11 cellular contexts compared by ENCODE assay signal in the genomic region with DNA sequence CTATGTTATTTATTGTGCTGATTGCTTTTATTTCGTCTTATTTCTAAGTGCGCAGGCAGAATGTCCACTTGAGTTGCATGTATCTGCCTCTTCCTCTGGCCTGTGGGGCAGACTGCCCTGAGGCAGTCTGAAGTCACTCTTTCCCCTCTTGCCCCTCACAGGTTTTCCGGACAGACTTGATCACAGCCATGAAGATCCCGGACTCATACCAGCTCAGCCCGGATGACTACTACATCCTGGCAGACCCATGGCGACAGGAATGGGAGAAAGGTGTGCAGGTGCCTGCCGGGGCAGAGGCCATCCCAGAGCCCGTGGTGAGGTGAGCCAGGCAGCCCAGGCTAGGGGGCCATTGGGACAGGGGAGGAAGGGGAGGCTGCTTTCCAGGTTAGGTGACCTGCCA. TPM values are rescaled to one million over a fixed set of nuclear protein-coding genes. Genes with fewer than 3 reads are reported as not detected.
DNase-seq lines count a peak whose midpoint lies in the region; ATAC-seq, FAIRE-seq and TF ChIP-seq lines count a peak whose summit lies in the region.
"Had no signal": no experiment of that assay in that cellular context is flagged by ENCODE, and none has a peak within 500 bp of the region (broad histone marks: within the 10 kb centered on the region; RNA-seq: fewer than 3 reads in every experiment).

No MANE protein-coding gene starts in this region.

- no peak for FAIRE-seq in A549 (lab: Jason Lieb, UNC)

- TF ChIP-seq RAD21 in A549 (conservative IDR thresholded peaks at IDR 0.05 in 1 of 2, IDR thresholded peaks at IDR 0.05 in 1 of 2), result no peak

- no peak for TF ChIP-seq POLR2A in A549 (IDR thresholded peaks at IDR 0.05; ENCODE audit: low read length)

- POLR2A ChIA-PET in A549 (lab: Yijun Ruan, JAX), result no interaction called here

- H3K4me1 ChIP-seq in A549, result peaks cover 91% of the 10 kb centered on the region

- peak overlapping the region in 3 of 6 donors; percentile 62 to 93 (median 74) for H3K27ac Mint-ChIP-seq in naive B cell

- H3K4me3 Mint-ChIP-seq in naive B cell, result peak overlapping the region in 5 of 8 donors; percentile 2 to 17 (median 7)
- H3K4me3 Mint-ChIP-seq: neural crest cell, T-cell had no signal

- DNase-seq in A549 (ENCODE audit: low read depth in 1 of 2, low spot score in 1 of 2) (no peak), HPDE6-E6E7 (ENCODE audit: extremely low spot score) (peak; percentile 48), astrocyte of the spinal cord (ENCODE audit: low read depth, low spot score) (peak; percentile 24), naive B cell (no peak), GF-D8 (lab: John Stamatoyannopoulos, UW) (no peak), G401 (ENCODE audit: low spot score) (no peak)
- no peak for DNase-seq in stimulated activated CD4-positive, alpha-beta T cell treated with anti-CD3 and anti-CD28 coated beads, Interleukin-2, amount 100 ng/mL, for 48 hours
- DNase-seq: KBM-7, T-cell had no signal

- H3K27ac ChIP-seq in A549, result peak overlapping the region; percentile 46 to 88; a peak in 5 of 6 replicates

- H3K27me3 Mint-ChIP-seq in naive B cell, result no peaks in the 10 kb centered on the region
- H3K27me3 Mint-ChIP-seq: T-cell had no signal

- TF ChIP-seq CTCF in A549 (IDR thresholded peaks at IDR 0.05), result no peak
- TF ChIP-seq CTCF in astrocyte of the spinal cord (IDR thresholded peaks at IDR 0.05; ENCODE audit: low read depth, low read length), result no peak

- peaks cover 5 to 13% of the 10 kb centered on the region in 2 donors for H3K36me3 Mint-ChIP-seq in naive B cell

- peaks cover 75 to 95% (median 90%) of the 10 kb centered on the region in 3 donors for H3K4me1 Mint-ChIP-seq in naive B cell

- TF ChIP-seq EP300 in A549 (IDR thresholded peaks at IDR 0.05), result no peak

- in situ Hi-C loops in astrocyte of the spinal cord (cut with HindIII; ENCODE audit: low sequenced_read_pairs) (no loop called here), G401 (cut with HindIII; ENCODE audit: low sequenced_read_pairs) (no loop called here)

- H3K9me3 Mint-ChIP-seq in naive B cell, result no peaks in the 10 kb centered on the region
- H3K9me3 Mint-ChIP-seq: neural crest cell, T-cell had no signal

- H3K9me3 ChIP-seq in A549, result no peaks in the 10 kb centered on the region

- WGBS in A549 (ENCODE audit: missing lambda C conversion rate), result 77% methylated on average over 8 of the region's 8 CpGs

- peak overlapping the region; percentile 37 for H3K4me2 ChIP-seq in A549

- CTCF ChIA-PET in A549 (lab: Yijun Ruan, JAX), result interaction anchor here (1.5 to 2.7 kb wide), 3 partner anchors 9 to 248 kb away, joined by 3 to 8 read pairs (median 5); no protein-coding TSS in a partner anchor

- ATAC-seq in A549 (no peak), naive B cell (ENCODE audit: low read depth in 2 of 2) (no peak), HG03565 (IDR thresholded peaks at IDR 0.05; ENCODE audit: unreplicated experiment) (no peak)
- ATAC-seq: T-cell had no signal

- H3K4me3 ChIP-seq in A549 (no peak overlapping the region), astrocyte of the spinal cord (ENCODE audit: low read depth, low read length) (no peak overlapping the region)

TF ChIP-seq in A549, 52 proteins besides CTCF, POLR2A, EP300 and RAD21:
- TF ChIP-seq KDM1A (IDR thresholded peaks at IDR 0.05; ENCODE audit: low read depth), result no peak
- no peak for TF ChIP-seq HOXB13 (CRISPR knock-in tag; IDR thresholded peaks at IDR 0.05; ENCODE audit: low read depth)
- no peak for TF ChIP-seq MAX (IDR thresholded peaks at IDR 0.05)
- TF ChIP-seq TFCP2L1 (CRISPR knock-in tag; IDR thresholded peaks at IDR 0.05), result no peak
- no peak for TF ChIP-seq GATA3 (IDR thresholded peaks at IDR 0.05; ENCODE audit: borderline replicate concordance)
- TF ChIP-seq JUN (IDR thresholded peaks at IDR 0.05), result no peak
- TF ChIP-seq, protein P1, sequence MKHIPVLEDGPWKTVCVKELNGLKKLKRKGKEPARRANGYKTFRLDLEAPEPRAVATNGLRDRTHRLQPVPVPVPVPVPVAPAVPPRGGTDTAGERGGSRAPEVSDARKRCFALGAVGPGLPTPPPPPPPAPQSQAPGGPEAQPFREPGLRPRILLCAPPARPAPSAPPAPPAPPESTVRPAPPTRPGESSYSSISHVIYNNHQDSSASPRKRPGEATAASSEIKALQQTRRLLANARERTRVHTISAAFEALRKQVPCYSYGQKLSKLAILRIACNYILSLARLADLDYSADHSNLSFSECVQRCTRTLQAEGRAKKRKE (CRISPR knock-in tag; IDR thresholded peaks at IDR 0.05; ENCODE audit: low read depth), result no peak
- TF ChIP-seq FOSB (CRISPR knock-in tag; IDR thresholded peaks at IDR 0.05), result no peak
- no peak for TF ChIP-seq SREBF2 (IDR thresholded peaks at IDR 0.05)
- no peak for TF ChIP-seq ZSCAN20 (CRISPR knock-in tag; IDR thresholded peaks at IDR 0.05)
- no peak for TF ChIP-seq HDAC2 (IDR thresholded peaks at IDR 0.05)
- TF ChIP-seq, protein P2, sequence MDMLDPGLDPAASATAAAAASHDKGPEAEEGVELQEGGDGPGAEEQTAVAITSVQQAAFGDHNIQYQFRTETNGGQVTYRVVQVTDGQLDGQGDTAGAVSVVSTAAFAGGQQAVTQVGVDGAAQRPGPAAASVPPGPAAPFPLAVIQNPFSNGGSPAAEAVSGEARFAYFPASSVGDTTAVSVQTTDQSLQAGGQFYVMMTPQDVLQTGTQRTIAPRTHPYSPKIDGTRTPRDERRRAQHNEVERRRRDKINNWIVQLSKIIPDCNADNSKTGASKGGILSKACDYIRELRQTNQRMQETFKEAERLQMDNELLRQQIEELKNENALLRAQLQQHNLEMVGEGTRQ (IDR thresholded peaks at IDR 0.05), result no peak
TF ChIP-seq in A549: peak in this region for 0.

RNA-seq across cellular contexts. Expression of gene JADE2, which starts 26.4 kb away (rescaled TPM):
- polyA plus RNA-seq in A549 (2011; rRNA removed), result 21.7 and 24.0 TPM in 2 replicates
- 21.2 and 29.1 TPM in 2 replicates for polyA plus RNA-seq in A549 (2012; cell fraction: cytosol; rRNA removed)
- 30.8 and 36.0 TPM in 2 replicates for polyA plus RNA-seq in A549 (2012; cell fraction: nucleus; rRNA removed)
- 23.7 to 27.1 TPM (median 27.0 TPM) in 3 replicates for polyA plus RNA-seq in A549 (2017; fragmentation: RNase III; extraction: RNeasy Plus Mini Kit Qiagen cat#74134 plus additional on column Dnase treatment)
- 48.2 and 50.5 TPM in 2 replicates for polyA minus RNA-seq in A549 (2011; rRNA and poly(A)+ RNA removed)
- polyA plus RNA-seq in naive B cell (ENCODE audit: low read depth in 6 of 6), result 10 to 100 TPM in 5 of 6 donors, 1 to 10 TPM in 1; 7.1 to 47.1 (median 27.1) TPM
- total RNA-seq in G401 (2014; rRNA removed; shearing (Covaris generic)), result 24.4 and 25.8 TPM in 2 replicates

Comparison
In these comparisons a context has a peak if more than half of its experiments do, and no peak if none do; other contexts are left out.
1. DNase-seq: peak in HPDE6-E6E7 (single experiment) and astrocyte of the spinal cord (single experiment); none in A549 (0 of 2), naive B cell (single experiment), GF-D8 (single experiment), stimulated activated CD4-positive, alpha-beta T cell treated with anti-CD3 and anti-CD28 coated beads, Interleukin-2, amount 100 ng/mL, for 48 hours (0 of 2) and G401 (single experiment).